ENCODE assay signal across 10 cellular contexts in genomic region chr22:40714514-40714966, GRCh38. TPM values are rescaled to one million over a fixed set of nuclear protein-coding genes. Genes with fewer than 3 reads are reported as not detected.
DNase-seq lines count a peak whose midpoint lies in the region; ATAC-seq and TF ChIP-seq lines count a peak whose summit lies in the region.
"Had no signal": no experiment of that assay in that cellular context is flagged by ENCODE, and none has a peak within 500 bp of the region (broad histone marks: within the 10 kb centered on the region; RNA-seq: fewer than 3 reads in every experiment).

No MANE protein-coding gene starts in this region.

- peak overlapping the region; percentile 38 to 60 for H3K27ac ChIP-seq in uterus

- POLR2A ChIA-PET in activated CD4-positive, alpha-beta T cell treated with anti-CD3 and anti-CD28 coated beads, Interleukin-2, amount 10 ng/mL, durations not matched to agents 7 days and 5 days (lab: Charles Lee) = no interaction called here

- no peak overlapping the region for H3K4me3 ChIP-seq in uterus

- H3K27me3 Mint-ChIP-seq in activated CD4-positive, alpha-beta T cell treated with anti-CD3 and anti-CD28 coated beads, Interleukin-2, amount 10 ng/mL, durations not matched to agents 7 days and 5 days = peaks cover 12% of the 10 kb centered on the region

- no peaks in the 10 kb centered on the region for H3K9me3 ChIP-seq in uterus

- H3K36me3 Mint-ChIP-seq in activated CD4-positive, alpha-beta T cell treated with anti-CD3 and anti-CD28 coated beads, Interleukin-2, amount 10 ng/mL, durations not matched to agents 7 days and 5 days (ENCODE audit: low read depth) = no peaks in the 10 kb centered on the region
- H3K36me3 Mint-ChIP-seq: memory B cell had no signal

- CTCF ChIA-PET in activated CD4-positive, alpha-beta T cell treated with anti-CD3 and anti-CD28 coated beads, Interleukin-2, amount 10 ng/mL, durations not matched to agents 7 days and 5 days (lab: Charles Lee) = interaction anchor here (0.6 to 1.6 kb wide), 8 partner anchors 10 to 90 kb away, joined by 3 to 6 read pairs (median 3); no protein-coding TSS in a partner anchor

- intact Hi-C loops in uterus (cut with DNase I; ENCODE audit: low total_unique reads) = no loop called here

- DNase-seq in activated CD4-positive, alpha-beta T cell treated with anti-CD3 and anti-CD28 coated beads, Interleukin-2, amount 10 ng/mL, durations not matched to agents 7 days and 5 days = no peak
- DNase-seq in activated CD4-positive, alpha-beta T cell treated with anti-CD3 and anti-CD28 coated beads, Interleukin-2, amount 50 U/mL, for 48 hours = no peak
- DNase-seq in amniotic epithelial cell (ENCODE audit: low read depth) (peak; percentile 62), kidney glomerular epithelial cell (lab: John Stamatoyannopoulos, UW) (peak; percentile 18), uterus (peak in 1 of 2 donors; percentile 63), DMS114 treated with DMSO at 0.1 percent for 48 hours (lab: John Stamatoyannopoulos, UW; ENCODE audit: unreplicated experiment) (no peak), activated gamma-delta T cell treated with Interleukin-2 at 50 U/mL for 16 hours (no peak)

- H3K27ac Mint-ChIP-seq in activated CD4-positive, alpha-beta T cell treated with anti-CD3 and anti-CD28 coated beads, Interleukin-2, amount 10 ng/mL, durations not matched to agents 7 days and 5 days = peak overlapping the region; percentile 64
- H3K27ac Mint-ChIP-seq: IgD-negative memory B cell, memory B cell had no signal

- TF ChIP-seq POLR2A in uterus (IDR thresholded peaks at IDR 0.05) = no peak

- H3K4me3 Mint-ChIP-seq in activated CD4-positive, alpha-beta T cell treated with anti-CD3 and anti-CD28 coated beads, Interleukin-2, amount 10 ng/mL, durations not matched to agents 7 days and 5 days = no peak overlapping the region
- H3K4me3 Mint-ChIP-seq: IgD-negative memory B cell, memory B cell had no signal

- no peak for TF ChIP-seq CTCF in uterus (IDR thresholded peaks at IDR 0.05)

- H3K4me1 Mint-ChIP-seq in activated CD4-positive, alpha-beta T cell treated with anti-CD3 and anti-CD28 coated beads, Interleukin-2, amount 10 ng/mL, durations not matched to agents 7 days and 5 days = peaks cover 20% of the 10 kb centered on the region

- peaks cover 0 to 13% of the 10 kb centered on the region in 2 donors for H3K4me1 ChIP-seq in uterus

- ATAC-seq in GM21576 (IDR thresholded peaks at IDR 0.05; ENCODE audit: unreplicated experiment) = no peak

- H3K36me3 ChIP-seq in uterus = no peaks in the 10 kb centered on the region

- no peaks in the 10 kb centered on the region for H3K9me3 Mint-ChIP-seq in activated CD4-positive, alpha-beta T cell treated with anti-CD3 and anti-CD28 coated beads, Interleukin-2, amount 10 ng/mL, durations not matched to agents 7 days and 5 days
- H3K9me3 Mint-ChIP-seq: IgD-negative memory B cell, memory B cell had no signal

- no peaks in the 10 kb centered on the region for H3K27me3 ChIP-seq in uterus

RNA-seq across cellular contexts. Expression of gene MCHR1, which starts 35.3 kb away (rescaled TPM):
- total RNA-seq in activated CD4-positive, alpha-beta T cell treated with anti-CD3 and anti-CD28 coated beads, Interleukin-2, amount 10 ng/mL, durations not matched to agents 7 days and 5 days = not detected
- 1 to 10 TPM; 1.0 to 2.4 (median 1.7) TPM for total RNA-seq in uterus

Comparison
In these comparisons a context has a peak if more than half of its experiments do, and no peak if none do; other contexts are left out.
1. DNase-seq: peak in amniotic epithelial cell (single experiment) and kidney glomerular epithelial cell (single experiment); none in activated CD4-positive, alpha-beta T cell treated with anti-CD3 and anti-CD28 coated beads, Interleukin-2, amount 10 ng/mL, durations not matched to agents 7 days and 5 days (single experiment), activated CD4-positive, alpha-beta T cell treated with anti-CD3 and anti-CD28 coated beads, Interleukin-2, amount 50 U/mL, for 48 hours (0 of 2), DMS114 treated with DMSO at 0.1 percent for 48 hours (single experiment) and activated gamma-delta T cell treated with Interleukin-2 at 50 U/mL for 16 hours (single experiment).